In genomic region chr9:36935768-36936497, GRCh38 we compare ENCODE assay signal across 11 cellular contexts.
DNase-seq lines count a peak whose midpoint lies in the region; ATAC-seq, FAIRE-seq and TF ChIP-seq lines count a peak whose summit lies in the region.
"Had no signal": no experiment of that assay in that cellular context is flagged by ENCODE, and none has a peak within 500 bp of the region (broad histone marks: within the 10 kb centered on the region; RNA-seq: fewer than 3 reads in every experiment).

No MANE protein-coding gene starts in this region.

- ATAC-seq in GM19351 (IDR thresholded peaks at IDR 0.05; ENCODE audit: unreplicated experiment): peak; percentile 88
- peak; percentile 50 for ATAC-seq in HG02970 (IDR thresholded peaks at IDR 0.05; ENCODE audit: low FRiP score, unreplicated experiment)

- FAIRE-seq in GM12892 (lab: Jason Lieb, UNC): peak; percentile 87
- FAIRE-seq: endometrium had no signal

- no peaks in the 10 kb centered on the region for H3K27me3 ChIP-seq in colonic mucosa

- H3K9me3 Mint-ChIP-seq in activated T-helper 1 cell treated with anti-CD3 and anti-CD28 coated beads, Interleukin-12 subunit alpha, Interleukin-12 subunit beta, Interleukin-2, Interleukin-4 antibody, amounts not matched to agents 30 ng/mL and 10 ng/mL and 1 ng/mL, durations not matched to agents 14 hours and 24 hours and 36 hours: peaks cover 5% of the 10 kb centered on the region

- DNase-seq in GM12892 (ENCODE audit: insufficient read length) (no peak), 8988T (no peak), colonic mucosa (no peak), MV-4-11 (lab: John Stamatoyannopoulos, UW) (no peak), inferior parietal cortex (ENCODE audit: extremely low spot score) (no peak)
- DNase-seq in activated T-helper 1 cell treated with anti-CD3 and anti-CD28 coated beads, Interleukin-12 subunit alpha, Interleukin-12 subunit beta, Interleukin-2, Interleukin-4 antibody, amounts not matched to agents 30 ng/mL and 10 ng/mL and 1 ng/mL, durations not matched to agents 14 hours and 24 hours and 36 hours (ENCODE audit: low spot score): no peak
- DNase-seq: anterior cingulate cortex, NCI-H510A treated with DMSO at 0.1 percent for 48 hours had no signal

- H3K9me3 ChIP-seq in colonic mucosa: no peaks in the 10 kb centered on the region

- no peak for TF ChIP-seq CTCF in colonic mucosa (IDR thresholded peaks at IDR 0.05)

- H3K4me3 ChIP-seq in colonic mucosa: no peak overlapping the region

- H3K4me1 Mint-ChIP-seq in activated T-helper 1 cell treated with anti-CD3 and anti-CD28 coated beads, Interleukin-12 subunit alpha, Interleukin-12 subunit beta, Interleukin-2, Interleukin-4 antibody, amounts not matched to agents 30 ng/mL and 10 ng/mL and 1 ng/mL, durations not matched to agents 14 hours and 24 hours and 36 hours (ENCODE audit: low read depth): peaks cover 9% of the 10 kb centered on the region

- H3K36me3 ChIP-seq in colonic mucosa: no peaks in the 10 kb centered on the region

- H3K36me3 Mint-ChIP-seq in activated T-helper 1 cell treated with anti-CD3 and anti-CD28 coated beads, Interleukin-12 subunit alpha, Interleukin-12 subunit beta, Interleukin-2, Interleukin-4 antibody, amounts not matched to agents 30 ng/mL and 10 ng/mL and 1 ng/mL, durations not matched to agents 14 hours and 24 hours and 36 hours (ENCODE audit: low read depth): no peaks in the 10 kb centered on the region

- H3K27ac Mint-ChIP-seq in activated T-helper 1 cell treated with anti-CD3 and anti-CD28 coated beads, Interleukin-12 subunit alpha, Interleukin-12 subunit beta, Interleukin-2, Interleukin-4 antibody, amounts not matched to agents 30 ng/mL and 10 ng/mL and 1 ng/mL, durations not matched to agents 14 hours and 24 hours and 36 hours: peak overlapping the region; percentile 23

- no peaks in the 10 kb centered on the region for H3K4me1 ChIP-seq in colonic mucosa

- TF ChIP-seq POLR2A in GM12892 (IDR thresholded peaks at IDR 0.05; ENCODE audit: low read depth, low read length): no peak

- intact Hi-C loops in activated T-helper 1 cell treated with anti-CD3 and anti-CD28 coated beads, Interleukin-12 subunit alpha, Interleukin-12 subunit beta, Interleukin-2, Interleukin-4 antibody, amounts not matched to agents 30 ng/mL and 10 ng/mL and 1 ng/mL, durations not matched to agents 14 hours and 24 hours and 36 hours (cut with micrococcal nuclease): no loop called here
- intact Hi-C loops in colonic mucosa (cut with DNase I): no loop called here

- H3K27me3 Mint-ChIP-seq in activated T-helper 1 cell treated with anti-CD3 and anti-CD28 coated beads, Interleukin-12 subunit alpha, Interleukin-12 subunit beta, Interleukin-2, Interleukin-4 antibody, amounts not matched to agents 30 ng/mL and 10 ng/mL and 1 ng/mL, durations not matched to agents 14 hours and 24 hours and 36 hours (ENCODE audit: insufficient read depth): peaks cover 15% of the 10 kb centered on the region

- no peak overlapping the region for H3K27ac ChIP-seq in colonic mucosa

- no peak overlapping the region for H3K9ac ChIP-seq in colonic mucosa (ENCODE audit: low read depth in 2 of 2, low read length in 2 of 2)

- H3K4me3 Mint-ChIP-seq in activated T-helper 1 cell treated with anti-CD3 and anti-CD28 coated beads, Interleukin-12 subunit alpha, Interleukin-12 subunit beta, Interleukin-2, Interleukin-4 antibody, amounts not matched to agents 30 ng/mL and 10 ng/mL and 1 ng/mL, durations not matched to agents 14 hours and 24 hours and 36 hours: no peak overlapping the region
